ENCODE assay signal across 29 cellular contexts in the genomic region with DNA sequence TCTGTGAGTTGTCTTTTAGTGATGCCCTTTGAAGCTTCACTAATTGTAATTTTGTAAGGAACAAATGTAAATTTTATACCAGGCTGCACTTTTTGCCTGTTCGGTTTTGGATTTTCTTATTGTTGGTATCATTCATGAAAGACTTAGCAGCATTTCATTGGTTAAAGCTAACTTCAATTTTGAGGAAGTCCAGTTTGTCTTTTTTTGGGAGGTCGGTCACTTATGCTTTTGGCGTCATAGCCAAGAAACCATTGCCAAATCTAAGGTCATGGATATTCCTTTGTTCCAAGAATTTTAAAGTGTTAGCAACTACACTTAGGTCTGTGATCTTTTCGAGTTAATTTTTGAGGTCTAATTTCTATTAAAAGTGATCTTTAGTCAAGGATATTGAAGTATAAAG.
A peak's percentile ranks its signal among the peaks of the same experiment; 100 is the strongest.
DNase-seq lines count a peak whose midpoint lies in the region; ATAC-seq, FAIRE-seq and TF ChIP-seq lines count a peak whose summit lies in the region.
"Had no signal": no experiment of that assay in that cellular context is flagged by ENCODE, and none has a peak within 500 bp of the region (broad histone marks: within the 10 kb centered on the region; RNA-seq: fewer than 3 reads in every experiment).

No MANE protein-coding gene starts in this region.

- ATAC-seq in K562, result no peak
- no peak for ATAC-seq in HG02678 (IDR thresholded peaks at IDR 0.05; ENCODE audit: unreplicated experiment)
- no peak for ATAC-seq in effector memory CD8-positive, alpha-beta T cell (replicated peaks)
- ATAC-seq: Panc1 had no signal

- H3K9me3 ChIP-seq in GM23248 (ENCODE audit: low read depth) (no peaks in the 10 kb centered on the region), K562 (replicated peaks; ENCODE audit: control insufficient read depth, insufficient read depth, low read depth, low read length) (no peaks in the 10 kb centered on the region)
- H3K9me3 ChIP-seq: BE2C had no signal

- H3K4me3 Mint-ChIP-seq in osteocyte (ENCODE audit: unreplicated experiment), result no peak overlapping the region
- H3K4me3 Mint-ChIP-seq in effector memory CD8-positive, alpha-beta T cell, result no peak overlapping the region
- H3K4me3 Mint-ChIP-seq: CD14-positive monocyte, IgD-negative memory B cell had no signal

- no peak overlapping the region for H2AFZ ChIP-seq in GM23248
- no peak overlapping the region for H2AFZ ChIP-seq in K562 (ENCODE audit: low read depth, low read length)

- POLR2A ChIA-PET in K562 (lab: Yijun Ruan, JAX), result interaction anchor here (1.0 kb wide), 1 partner anchor 13 kb away, joined by 3 read pairs; no protein-coding TSS in a partner anchor

- H3K9me3 Mint-ChIP-seq in osteocyte (ENCODE audit: unreplicated experiment), result no peaks in the 10 kb centered on the region
- H3K9me3 Mint-ChIP-seq in effector memory CD8-positive, alpha-beta T cell, result no peaks in the 10 kb centered on the region
- H3K9me3 Mint-ChIP-seq: CD14-positive monocyte, IgD-negative memory B cell had no signal

- H3K79me2 ChIP-seq in GM23248 (ENCODE audit: insufficient read depth) (peaks cover 91% of the 10 kb centered on the region), K562 (ENCODE audit: control insufficient read depth, insufficient read depth, low read length) (peaks cover 20% of the 10 kb centered on the region)

- H3K36me3 ChIP-seq in GM23248 (ENCODE audit: low read depth) (no peaks in the 10 kb centered on the region), K562 (ENCODE audit: control insufficient read depth, insufficient read depth, low read length) (no peaks in the 10 kb centered on the region)
- H3K36me3 ChIP-seq: BE2C had no signal

- peak; percentile 8 for DNase-seq in NOMO-1 treated with DMSO at 0.1 percent for 48 hours (lab: John Stamatoyannopoulos, UW; ENCODE audit: unreplicated experiment)
- DNase-seq in NOMO-1 treated with dmso at 0.1 percent for 144 hours (lab: John Stamatoyannopoulos, UW; ENCODE audit: unreplicated experiment), result no peak
- no peak for DNase-seq in GM23248
- DNase-seq in K562 (ENCODE audit: extremely low read depth in 1 of 4, low spot score in 3 of 4), result no peak
- DNase-seq in osteocyte (ENCODE audit: extremely low spot score, unreplicated experiment), result no peak
- no peak for DNase-seq in glomerular visceral epithelial cell (ENCODE audit: extremely low spot score)
- DNase-seq in effector memory CD8-positive, alpha-beta T cell, result no peak
- DNase-seq: 8988T, ACHN, BE2C, Calu3, DMS79 treated with DMSO at 0.1 percent for 48 hours, GF-D8, HCEC 1CT, NCI-H1048, NCI-H1417 treated with DMSO at 0.1 percent for 48 hours, NCI-H1694 treated with DMSO at 0.1 percent for 48 hours, NCI-H2081, NCI-H2227 treated with DMSO at 0.1 percent for 48 hours, NCI-H526 treated with DMSO at 0.1 percent for 48 hours, SHP77 had no signal

- TF ChIP-seq EP300 in K562 (IDR thresholded peaks at IDR 0.05; ENCODE audit: low read length), result no peak

- no peaks in the 10 kb centered on the region for H3K27me3 Mint-ChIP-seq in osteocyte (ENCODE audit: unreplicated experiment)
- H3K27me3 Mint-ChIP-seq in effector memory CD8-positive, alpha-beta T cell, result no peaks in the 10 kb centered on the region
- H3K27me3 Mint-ChIP-seq: IgD-negative memory B cell had no signal

- no peak for TF ChIP-seq CTCF in K562 (IDR thresholded peaks at IDR 0.05 in 2 of 3, conservative IDR thresholded peaks at IDR 0.05 in 1 of 3; ENCODE audit: insufficient read depth in 2 of 3, low read depth in 1 of 3, low read length in 3 of 3)
- no peak for TF ChIP-seq CTCF in osteocyte (IDR thresholded peaks at IDR 0.05)

- H3K27me3 ChIP-seq in GM23248 (replicated peaks; ENCODE audit: insufficient read depth) (no peaks in the 10 kb centered on the region), K562 (ENCODE audit: control insufficient read depth in 2 of 2, insufficient read depth in 2 of 2, low read length in 2 of 2) (no peaks in the 10 kb centered on the region)
- H3K27me3 ChIP-seq: BE2C had no signal

- TF ChIP-seq POLR2A in K562 (conservative IDR thresholded peaks at IDR 0.05), result no peak

- H3F3A ChIP-seq in GM23248 (ENCODE audit: insufficient read depth), result peaks cover 24% of the 10 kb centered on the region

- CTCF ChIA-PET in K562 (lab: Yijun Ruan, JAX; ENCODE audit: low intra/inter-chr PET ratio), result no interaction called here

- H3K36me3 Mint-ChIP-seq in osteocyte (ENCODE audit: unreplicated experiment), result no peaks in the 10 kb centered on the region
- H3K36me3 Mint-ChIP-seq in effector memory CD8-positive, alpha-beta T cell (ENCODE audit: insufficient read depth), result peaks cover 3% of the 10 kb centered on the region
- H3K36me3 Mint-ChIP-seq: IgD-negative memory B cell had no signal

- intact Hi-C loops in K562 (cut with micrococcal nuclease), result no loop called here

- H3K4me2 ChIP-seq in GM23248 (ENCODE audit: unreplicated experiment) (peak overlapping the region; percentile 25), K562 (ENCODE audit: insufficient read depth, low read length) (no peak overlapping the region)

- H3K27ac ChIP-seq in GM23248, result no peak overlapping the region
- H3K27ac ChIP-seq in K562 (ENCODE audit: extremely low read depth, low read depth, low read length), result no peak overlapping the region
- H3K27ac ChIP-seq: HL-60, RWPE1 had no signal

- H3K4me1 Mint-ChIP-seq in osteocyte (ENCODE audit: unreplicated experiment), result peaks cover 60% of the 10 kb centered on the region
- peaks cover 0 to 13% of the 10 kb centered on the region in 2 donors for H3K4me1 Mint-ChIP-seq in effector memory CD8-positive, alpha-beta T cell (ENCODE audit: low read depth in 2 of 2)
- H3K4me1 Mint-ChIP-seq: IgD-negative memory B cell had no signal

- H3K27ac Mint-ChIP-seq in osteocyte (ENCODE audit: unreplicated experiment), result peak overlapping the region; percentile 14
- H3K27ac Mint-ChIP-seq in effector memory CD8-positive, alpha-beta T cell, result no peak overlapping the region
- H3K27ac Mint-ChIP-seq: CD14-positive monocyte, IgD-negative memory B cell had no signal

- H3K4me1 ChIP-seq in GM23248 (ENCODE audit: insufficient read depth), result peaks cover 38% of the 10 kb centered on the region
- peaks cover 1 to 4% of the 10 kb centered on the region in 2 experiments; a peak in 3 of 5 replicates for H3K4me1 ChIP-seq in K562 (replicated peaks in 1 of 2; ENCODE audit: control insufficient read depth in 2 of 2, insufficient read depth in 2 of 2, low read length in 2 of 2)

- H3K4me3 ChIP-seq in GM23248, result no peak overlapping the region
- no peak overlapping the region for H3K4me3 ChIP-seq in K562

- in situ Hi-C loops in GM23248 (cut with MboI), result no loop called here
- in situ Hi-C loops in K562 (cut with MboI), result no loop called here

- H3K9me2 ChIP-seq in GM23248 (ENCODE audit: insufficient read depth), result no peaks in the 10 kb centered on the region

- H4K20me1 ChIP-seq in GM23248 (ENCODE audit: insufficient read depth), result no peaks in the 10 kb centered on the region
- no peaks in the 10 kb centered on the region for H4K20me1 ChIP-seq in K562 (replicated peaks; ENCODE audit: control insufficient read depth, insufficient read depth, low read length)

- no TSS peak for BruUV-seq in K562 (replicated peaks; lab: Mats Ljungman, UMichigan)

- no peak for FAIRE-seq in K562 (lab: Jason Lieb, UNC)
- FAIRE-seq: GM12891, H1 had no signal

- H3K9ac ChIP-seq in GM23248 (no peak overlapping the region), K562 (ENCODE audit: insufficient read depth in 1 of 2, low read depth in 2 of 2, low read length in 2 of 2) (no peak overlapping the region)

- 66 to 67% methylated on average over 4 of the region's 4 CpGs for WGBS in GM23248 (ENCODE audit: low coverage in 1 of 2, low lambda C conversion rate in 2 of 2, missing lambda C conversion rate in 2 of 2), 2 experiments
- WGBS in K562 (ENCODE audit: insufficient coverage, low coverage, missing lambda C conversion rate), result 43% methylated on average over 4 of the region's 4 CpGs

- TF ChIP-seq RAD21 in K562 (CRISPR knock-in tag; conservative IDR thresholded peaks at IDR 0.05 in 1 of 2, IDR thresholded peaks at IDR 0.05 in 1 of 2), result no peak

- no peaks in the 10 kb centered on the region for H3K9me1 ChIP-seq in K562 (ENCODE audit: control insufficient read depth, insufficient read depth, low read length)

TF ChIP-seq in K562, 482 proteins besides CTCF, POLR2A, EP300 and RAD21:
- TF ChIP-seq TFAP4 (CRISPR knock-in tag; IDR thresholded peaks at IDR 0.05; ENCODE audit: borderline replicate concordance) (no peak), DACH1 (IDR thresholded peaks at IDR 0.05; ENCODE audit: partially characterized antibody) (no peak), ZBTB12 (CRISPR knock-in tag; IDR thresholded peaks at IDR 0.05) (no peak), SPI1 (IDR thresholded peaks at IDR 0.05; ENCODE audit: borderline replicate concordance, low read depth, low read length) (peak; percentile 60; the same call in 1 of the 2 replicates)
